ENCODE assay signal across 2 cellular contexts in genomic region chr1:42938596-42939184, GRCh38.
TF ChIP-seq lines count a peak whose summit lies in the region.

No MANE protein-coding gene starts in this region.

TF ChIP-seq in IMR-90, 13 proteins besides CTCF, POLR2A, EP300 and RAD21:
- no peak for TF ChIP-seq CHD1 (IDR thresholded peaks at IDR 0.05; ENCODE audit: low read depth, low read length)

TF ChIP-seq in GM12878, 131 proteins besides CTCF, POLR2A, EP300 and RAD21:
- TF ChIP-seq BRCA1 (IDR thresholded peaks at IDR 0.05; ENCODE audit: low read depth, low read length) (no peak), CBFB (IDR thresholded peaks at IDR 0.05; ENCODE audit: low read depth) (no peak), RUNX3 (IDR thresholded peaks at IDR 0.05; ENCODE audit: low read length) (no peak), POLR2AphosphoS5 (IDR thresholded peaks at IDR 0.05; ENCODE audit: low read length) (no peak), HDAC6 (IDR thresholded peaks at IDR 0.05; ENCODE audit: unreplicated experiment) (no peak), BCL11A (IDR thresholded peaks at IDR 0.05; ENCODE audit: low read depth, low read length) (no peak), STAT1 (conservative IDR thresholded peaks at IDR 0.05) (no peak), NFXL1 (IDR thresholded peaks at IDR 0.05; ENCODE audit: borderline replicate concordance) (no peak), BCL3 (IDR thresholded peaks at IDR 0.05; ENCODE audit: borderline replicate concordance, insufficient read depth, low read depth, low read length, poor library complexity, severe bottlenecking) (no peak), MYB (IDR thresholded peaks at IDR 0.05; ENCODE audit: borderline replicate concordance, low read depth, low read length) (no peak), ATF3 (IDR thresholded peaks at IDR 0.05; ENCODE audit: borderline replicate concordance, extremely low read depth, low read depth, low read length) (no peak), MTA3 (IDR thresholded peaks at IDR 0.05; ENCODE audit: borderline replicate concordance, low read length) (no peak), KAT2A (conservative IDR thresholded peaks at IDR 0.05; ENCODE audit: control insufficient read depth, low read depth, low read length) (no peak), IKZF2 (IDR thresholded peaks at IDR 0.05) (no peak), NR2C1 (IDR thresholded peaks at IDR 0.05) (no peak), NRF1 (conservative IDR thresholded peaks at IDR 0.05; ENCODE audit: low read depth, low read length) (no peak), PAX8 (IDR thresholded peaks at IDR 0.05) (no peak), LARP7 (IDR thresholded peaks at IDR 0.05) (no peak), ZNF687 (IDR thresholded peaks at IDR 0.05) (no peak), IRF4 (IDR thresholded peaks at IDR 0.05; ENCODE audit: low read depth, low read length) (no peak)
TF ChIP-seq in GM12878: peak in this region for 0.
